ENCODE assay signal across 12 cellular contexts in genomic region chr11:75312346-75312745, GRCh38. TPM values are rescaled to one million over a fixed set of nuclear protein-coding genes. Genes with fewer than 3 reads are reported as not detected.
A peak's percentile ranks its signal among the peaks of the same experiment; 100 is the strongest.
DNase-seq lines count a peak whose midpoint lies in the region; ATAC-seq and TF ChIP-seq lines count a peak whose summit lies in the region.
"Had no signal": no experiment of that assay in that cellular context is flagged by ENCODE, and none has a peak within 500 bp of the region (broad histone marks: within the 10 kb centered on the region; RNA-seq: fewer than 3 reads in every experiment).

No MANE protein-coding gene starts in this region.

- no peak for TF ChIP-seq CTCF in hepatocyte (IDR thresholded peaks at IDR 0.05; ENCODE audit: poor library complexity)

- peaks cover 26% of the 10 kb centered on the region for H4K20me1 ChIP-seq in hepatocyte (ENCODE audit: insufficient read depth, poor library complexity, severe bottlenecking)

- peak overlapping the region; percentile 32 for H3K9ac ChIP-seq in rectal smooth muscle tissue (ENCODE audit: low read length)

- H3K9me3 ChIP-seq in hepatocyte (ENCODE audit: low read depth): no peaks in the 10 kb centered on the region
- H3K9me3 ChIP-seq: thoracic aorta had no signal

- H3K4me2 ChIP-seq in hepatocyte: no peak overlapping the region

- H3K4me1 ChIP-seq in ACC112 (ENCODE audit: control insufficient read depth, insufficient read depth, low read length, unreplicated experiment): peaks cover 33% of the 10 kb centered on the region
- peaks cover 29% of the 10 kb centered on the region for H3K4me1 ChIP-seq in hepatocyte (ENCODE audit: insufficient read depth)
- peaks cover 21% of the 10 kb centered on the region for H3K4me1 ChIP-seq in rectal smooth muscle tissue (ENCODE audit: control insufficient read depth, insufficient read depth, low read length)

- peak overlapping the region; percentile 74 for H3K4me3 ChIP-seq in ACC112 (ENCODE audit: low read depth, low read length)
- no peak overlapping the region for H3K4me3 ChIP-seq in hepatocyte
- no peak overlapping the region for H3K4me3 ChIP-seq in rectal smooth muscle tissue (ENCODE audit: low read length)

- H3K27ac ChIP-seq in ACC112 (ENCODE audit: low read depth, low read length) (peak overlapping the region; percentile 62), adipose tissue (ENCODE audit: low read depth, low read length) (peak overlapping the region; percentile 97), hepatocyte (peak overlapping the region; percentile 78), rectal smooth muscle tissue (ENCODE audit: low read depth, low read length) (peak overlapping the region; percentile 72)

- no peak for ATAC-seq in GM21447 (IDR thresholded peaks at IDR 0.05; ENCODE audit: unreplicated experiment)

- H3K27me3 ChIP-seq in ACC112 (ENCODE audit: insufficient read depth, low read length): no peaks in the 10 kb centered on the region
- no peaks in the 10 kb centered on the region for H3K27me3 ChIP-seq in hepatocyte
- no peaks in the 10 kb centered on the region for H3K27me3 ChIP-seq in rectal smooth muscle tissue (ENCODE audit: control insufficient read depth, insufficient read depth, low read length)

- H3K36me3 ChIP-seq in ACC112 (ENCODE audit: insufficient read depth, low read length): no peaks in the 10 kb centered on the region
- H3K36me3 ChIP-seq in hepatocyte (replicated peaks; ENCODE audit: insufficient read depth, low read depth): no peaks in the 10 kb centered on the region
- H3K36me3 ChIP-seq in rectal smooth muscle tissue (ENCODE audit: control insufficient read depth, insufficient read depth, low read length): peaks cover 3% of the 10 kb centered on the region
- H3K36me3 ChIP-seq: thoracic aorta had no signal

- H2AFZ ChIP-seq in ACC112 (ENCODE audit: low read length, unreplicated experiment): peak overlapping the region; percentile 73
- H2AFZ ChIP-seq in hepatocyte: no peak overlapping the region

- H3K9me2 ChIP-seq in hepatocyte (replicated peaks; ENCODE audit: insufficient read depth): no peaks in the 10 kb centered on the region

- no peaks in the 10 kb centered on the region for H3K79me2 ChIP-seq in ACC112 (ENCODE audit: control insufficient read depth, insufficient read depth, low read length, unreplicated experiment)
- H3K79me2 ChIP-seq in hepatocyte: peaks cover 88% of the 10 kb centered on the region

- DNase-seq in hepatocyte (ENCODE audit: low spot score) (no peak), NCI-H2029 (lab: John Stamatoyannopoulos, UW) (no peak), cerebellum (ENCODE audit: low spot score) (no peak), GF-D8 (lab: John Stamatoyannopoulos, UW) (no peak)
- DNase-seq: activated CD4-positive, alpha-beta T cell treated with anti-CD3 and anti-CD28 coated beads, Interleukin-2, amount 50 U/mL, for 48 hours; AML-193; stimulated activated CD4-positive, alpha-beta T cell treated with anti-CD3 and anti-CD28 coated beads, Interleukin-4, amount 100 ng/mL, for 1 hour had no signal

- 52 to 86% (median 77%) methylated on average over 2 of the region's 2 CpGs for WGBS in adipose tissue, 3 donors
- 89% methylated on average over 2 of the region's 2 CpGs for WGBS in hepatocyte (ENCODE audit: low lambda C conversion rate, missing lambda C conversion rate)

RNA-seq across cellular contexts. Expression of gene ARRB1, which starts 39.1 kb away (rescaled TPM):
- polyA plus RNA-seq in adipose tissue (10 to 100 TPM; 28.2 to 36.6 (median 35.8) TPM), hepatocyte (15.2 and 16.2 TPM in 2 replicates)
- total RNA-seq in hepatocyte (83.2 and 91.3 TPM in 2 replicates), cerebellum (48.4 TPM)
